In the genomic region with DNA sequence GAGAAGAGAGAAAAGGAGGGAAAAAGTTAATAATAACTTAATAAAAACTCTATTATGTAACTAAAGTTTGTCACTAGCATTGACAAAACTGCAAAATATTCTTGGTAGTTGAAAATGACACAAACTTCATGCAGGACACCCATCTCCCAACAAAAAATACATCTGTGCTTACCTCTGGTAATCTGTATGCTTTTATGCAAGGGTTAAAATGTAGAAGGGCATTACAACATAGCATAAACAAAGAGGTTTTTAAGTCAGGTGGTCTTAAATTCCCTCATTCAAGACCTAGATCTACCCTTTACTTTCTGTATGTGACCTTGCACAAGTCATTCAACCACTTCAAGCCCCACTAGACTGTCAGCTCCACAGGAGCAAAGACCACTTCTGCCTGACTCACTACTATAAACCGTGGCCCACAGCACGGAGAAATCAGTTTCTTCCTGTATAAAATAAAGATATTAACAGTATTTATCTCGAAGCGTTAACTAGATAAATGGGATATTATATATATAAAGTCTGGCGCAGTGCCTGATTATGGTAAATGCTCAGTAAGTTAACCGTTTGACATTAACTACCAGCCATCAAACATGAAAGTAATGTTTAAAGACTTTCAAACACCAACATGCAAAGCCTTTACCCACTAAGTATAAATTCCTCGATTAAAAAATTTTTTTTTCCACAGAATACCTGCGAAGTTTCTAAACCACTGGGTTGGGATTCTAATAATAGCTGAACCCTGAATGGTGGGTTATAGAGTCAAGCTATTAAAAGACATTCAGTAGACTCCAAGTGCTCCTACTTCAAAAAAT, we compare ENCODE assay signal across 8 cellular contexts. TPM values are rescaled to one million over a fixed set of nuclear protein-coding genes. Genes with fewer than 3 reads are reported as not detected.
A peak's percentile ranks its signal among the peaks of the same experiment; 100 is the strongest.
DNase-seq lines count a peak whose midpoint lies in the region; ATAC-seq, FAIRE-seq and TF ChIP-seq lines count a peak whose summit lies in the region.

No MANE protein-coding gene starts in this region.

- peak overlapping the region; percentile 44 for H3K27ac ChIP-seq in CD8-positive, alpha-beta T cell (ENCODE audit: low read depth, low read length)

- POLR2A ChIA-PET in CD8-positive, alpha-beta T cell (lab: Charles Lee) = interaction anchor here (0.8 kb wide), 1 partner anchor 1030 kb away, joined by 4 read pairs; a partner anchor contains a TSS

- peak overlapping the region; percentile 48 for H3K4me3 ChIP-seq in CD8-positive, alpha-beta T cell (ENCODE audit: low read depth, low read length)
- H3K4me3 ChIP-seq in cardiac fibroblast (replicated peaks in 1 of 2; ENCODE audit: low read depth in 2 of 2, low read length in 2 of 2) (peak overlapping the region; percentile 91 to 92), mononuclear cell (ENCODE audit: low read length) (peak overlapping the region; percentile 83)

- H3K4me1 ChIP-seq in CD8-positive, alpha-beta T cell (ENCODE audit: insufficient read depth, low read length) = peaks cover 11% of the 10 kb centered on the region
- peaks cover 25% of the 10 kb centered on the region for H3K4me1 ChIP-seq in mononuclear cell (ENCODE audit: insufficient read depth, low read length)

- FAIRE-seq in frontal cortex (lab: Jason Lieb, UNC) = no peak

- H3K27me3 Mint-ChIP-seq in CD8-positive, alpha-beta T cell (ENCODE audit: low read depth) = no peaks in the 10 kb centered on the region

- no peak for TF ChIP-seq CTCF in CD8-positive, alpha-beta T cell (IDR thresholded peaks at IDR 0.05)
- no peak for TF ChIP-seq CTCF in cardiac fibroblast (IDR thresholded peaks at IDR 0.05; ENCODE audit: low read depth, low read length)

- DNase-seq in CD8-positive, alpha-beta T cell = peak in 2 of 7 experiments; percentile 19 to 29
- DNase-seq in M059J (ENCODE audit: low read depth) (peak; percentile 27), cardiac fibroblast (ENCODE audit: low read depth in 2 of 2) (peak; percentile 8 to 19), foreskin melanocyte (no peak), kidney glomerular epithelial cell (lab: John Stamatoyannopoulos, UW) (no peak), frontal cortex (ENCODE audit: low spot score in 2 of 2) (no peak)

- peak overlapping the region; percentile 88 for H3K4me3 Mint-ChIP-seq in CD8-positive, alpha-beta T cell

- ATAC-seq in CD8-positive, alpha-beta T cell = no peak
- ATAC-seq in HG02623 (IDR thresholded peaks at IDR 0.05; ENCODE audit: unreplicated experiment) = no peak

- CTCF ChIA-PET in CD8-positive, alpha-beta T cell (lab: Charles Lee) = no interaction called here

- intact Hi-C loops in CD8-positive, alpha-beta T cell (cut with DNase I, micrococcal nuclease) = loop anchor here (5.0 kb wide), 4 partner anchors 347 to 1542 kb away; a partner anchor contains a TSS

- peaks cover 13% of the 10 kb centered on the region for H3K9me3 Mint-ChIP-seq in CD8-positive, alpha-beta T cell

- H3K36me3 Mint-ChIP-seq in CD8-positive, alpha-beta T cell = peaks cover 23% of the 10 kb centered on the region

- H3K9me3 ChIP-seq in CD8-positive, alpha-beta T cell (ENCODE audit: low read length) = no peaks in the 10 kb centered on the region
- H3K9me3 ChIP-seq in mononuclear cell (ENCODE audit: low read depth, low read length) = peaks cover 13% of the 10 kb centered on the region

- H3K27ac Mint-ChIP-seq in CD8-positive, alpha-beta T cell = peak overlapping the region; percentile 94

- H3K36me3 ChIP-seq in CD8-positive, alpha-beta T cell (ENCODE audit: insufficient read depth, low read length) = no peaks in the 10 kb centered on the region

- peaks cover 34% of the 10 kb centered on the region for H3K4me1 Mint-ChIP-seq in CD8-positive, alpha-beta T cell (ENCODE audit: low read depth)

- no peaks in the 10 kb centered on the region for H3K27me3 ChIP-seq in CD8-positive, alpha-beta T cell (ENCODE audit: insufficient read depth, low read length)
- no peaks in the 10 kb centered on the region for H3K27me3 ChIP-seq in mononuclear cell (ENCODE audit: insufficient read depth, low read length)

RNA-seq across cellular contexts. Expression of a gene that starts 2.0 kb away (rescaled TPM):
- total RNA-seq in CD8-positive, alpha-beta T cell = 10 to 100 TPM; 13.5 to 17.9 TPM
- total RNA-seq in M059J (2014; rRNA removed; shearing (Covaris generic)) = 9.2 and 15.9 TPM in 2 replicates
- total RNA-seq in mononuclear cell = 19.3 TPM
- 55.4 TPM for total RNA-seq in frontal cortex

Comparison
In these comparisons a context has a peak if more than half of its experiments do, and no peak if none do; other contexts are left out.
1. DNase-seq: peak in M059J (single experiment) and cardiac fibroblast (2 of 2); none in foreskin melanocyte (single experiment), kidney glomerular epithelial cell (single experiment) and frontal cortex (0 of 2).
2. Peak in every context shown above with its lines, with median percentiles within 50 percentile points of each other: H3K4me3 ChIP-seq.